Comparison of ENCODE assay signal across 8 cellular contexts in the genomic region with DNA sequence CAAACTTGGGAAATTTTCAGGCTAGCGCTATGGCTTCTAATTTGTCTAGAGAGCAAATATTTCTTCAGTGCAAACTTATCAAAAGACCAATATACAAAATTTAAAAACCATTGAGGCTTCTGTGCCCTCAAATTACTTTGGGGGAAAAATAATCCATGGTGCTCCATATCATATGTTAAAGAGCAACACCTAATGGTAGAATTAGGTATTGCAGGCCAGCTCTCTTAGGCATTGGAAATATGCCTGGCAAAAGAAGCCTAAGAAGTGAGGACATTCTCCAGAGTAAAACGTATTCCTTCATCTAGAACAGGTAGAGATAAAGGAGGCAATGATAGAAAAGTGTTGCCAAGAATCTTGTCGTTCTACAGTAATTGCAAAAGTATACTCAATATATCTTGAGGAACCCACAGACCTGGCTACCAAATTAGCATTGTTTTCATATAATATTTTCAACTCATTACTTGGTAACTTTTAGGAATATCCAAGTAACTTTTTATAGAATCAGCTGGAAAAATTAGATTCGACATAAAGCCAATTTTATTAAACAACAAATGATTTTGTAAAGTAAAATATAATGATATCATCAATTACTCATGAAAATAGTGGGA.
A peak's percentile ranks its signal among the peaks of the same experiment; 100 is the strongest.
DNase-seq lines count a peak whose midpoint lies in the region; ATAC-seq and TF ChIP-seq lines count a peak whose summit lies in the region.

No MANE protein-coding gene starts in this region.

- TF ChIP-seq POLR2A in GM18505 (IDR thresholded peaks at IDR 0.05; ENCODE audit: borderline replicate concordance, extremely low read depth, insufficient read depth, insufficient read length) = no peak

- H3K27me3 ChIP-seq in kidney epithelial cell (ENCODE audit: control insufficient read depth, insufficient read depth, low read length) = no peaks in the 10 kb centered on the region

- peak; percentile 58 for ATAC-seq in GM18867 (IDR thresholded peaks at IDR 0.05; ENCODE audit: unreplicated experiment)
- no peak for ATAC-seq in GM18505 (IDR thresholded peaks at IDR 0.05; ENCODE audit: unreplicated experiment)

- H3K4me3 ChIP-seq in kidney epithelial cell (ENCODE audit: low read depth, low read length) = no peak overlapping the region

- DNase-seq in AML-193 (lab: John Stamatoyannopoulos, UW) (peak; percentile 13 to 19), SW480 (ENCODE audit: low spot score) (peak; percentile 17), kidney epithelial cell (ENCODE audit: low read depth) (no peak), NCI-H1092 (lab: John Stamatoyannopoulos, UW) (no peak), AG20443 (ENCODE audit: low spot score) (no peak), DMS153 (lab: John Stamatoyannopoulos, UW) (no peak)

- peak; percentile 70 for TF ChIP-seq CTCF in kidney epithelial cell (IDR thresholded peaks at IDR 0.05; ENCODE audit: insufficient read depth, low read length, poor library complexity, severe bottlenecking)

- no peaks in the 10 kb centered on the region for H3K36me3 ChIP-seq in kidney epithelial cell (ENCODE audit: control insufficient read depth, insufficient read depth, low read length)

Comparison
In these comparisons a context has a peak if more than half of its experiments do, and no peak if none do; other contexts are left out.
1. DNase-seq: peak in AML-193 (2 of 2) and SW480 (single experiment); none in kidney epithelial cell (single experiment), NCI-H1092 (single experiment), AG20443 (single experiment) and DMS153 (single experiment).